1 cellular context compared by ENCODE assay signal in genomic region chr11:58770166-58770565, GRCh38.
TF ChIP-seq lines count a peak whose summit lies in the region.

No MANE protein-coding gene starts in this region.

TF ChIP-seq in K562, 482 proteins besides CTCF, POLR2A, EP300 and RAD21 (continued from another document and continues in another):
- TF ChIP-seq MAFF (IDR thresholded peaks at IDR 0.05; ENCODE audit: low read length) (no peak; the same call in 1 of the 2 replicates), NFIX (CRISPR knock-in tag; IDR thresholded peaks at IDR 0.05; ENCODE audit: low read depth) (no peak), POLR2G (IDR thresholded peaks at IDR 0.05; ENCODE audit: low read depth, low read length) (no peak), USF1 (CRISPR knock-in tag; IDR thresholded peaks at IDR 0.05) (no peak), CHAMP1 (IDR thresholded peaks at IDR 0.05) (no peak), NFATC3 (IDR thresholded peaks at IDR 0.05) (no peak), MTA2 (IDR thresholded peaks at IDR 0.05; ENCODE audit: low read depth) (peak; percentile 61), THAP12 (CRISPR knock-in tag; IDR thresholded peaks at IDR 0.05) (no peak), RFX7 (CRISPR knock-in tag; IDR thresholded peaks at IDR 0.05) (no peak), MNT (conservative IDR thresholded peaks at IDR 0.05) (no peak), POLR3G (IDR thresholded peaks at IDR 0.05; ENCODE audit: extremely low read depth, insufficient read length, insufficient replicate concordance) (no peak), ZNF407 (IDR thresholded peaks at IDR 0.05; ENCODE audit: low read depth) (no peak), GATA2 (CRISPR knock-in tag; IDR thresholded peaks at IDR 0.05) (no peak), RBM39 (optimal IDR thresholded peaks at IDR 0.05; ENCODE audit: low read depth, low read length) (no peak), EZH2 (IDR thresholded peaks at IDR 0.05; ENCODE audit: borderline replicate concordance, low read depth, low read length) (no peak), HNRNPL (IDR thresholded peaks at IDR 0.05; ENCODE audit: low read depth, low read length) (no peak), GTF3C2 (IDR thresholded peaks at IDR 0.05; ENCODE audit: borderline replicate concordance, extremely low read depth, insufficient read length) (no peak), SRF (CRISPR knock-in tag; IDR thresholded peaks at IDR 0.05) (no peak), BRF1 (IDR thresholded peaks at IDR 0.05; ENCODE audit: borderline replicate concordance, extremely low read depth, insufficient read length) (no peak), ELF2 (CRISPR knock-in tag; IDR thresholded peaks at IDR 0.05) (no peak), FOXA3 (CRISPR knock-in tag; conservative IDR thresholded peaks at IDR 0.05 in 1 of 2, IDR thresholded peaks at IDR 0.05 in 1 of 2) (no peak), ZBTB1 (CRISPR knock-in tag; IDR thresholded peaks at IDR 0.05; ENCODE audit: borderline replicate concordance, low read depth) (no peak), FOSL1 (tag; conservative IDR thresholded peaks at IDR 0.05) (no peak), SMARCE1 (IDR thresholded peaks at IDR 0.05) (peak; percentile 80), ZNF224 (CRISPR knock-in tag; IDR thresholded peaks at IDR 0.05) (no peak), CEBPZ (IDR thresholded peaks at IDR 0.05; ENCODE audit: borderline replicate concordance, low read depth, low read length) (no peak), RCOR1 (IDR thresholded peaks at IDR 0.05; ENCODE audit: borderline replicate concordance in 1 of 2, low read depth in 2 of 2, low read length in 2 of 2) (peak; percentile 49 to 92; a peak in 2 of 4 replicates), NCOR1 (IDR thresholded peaks at IDR 0.05) (peak; percentile 80), GTF2E2 (tag; IDR thresholded peaks at IDR 0.05) (0 out of 2 replicates have a peak, but pooled peaks have one; percentile 28), SP1 (CRISPR knock-in tag; IDR thresholded peaks at IDR 0.05) (no peak), GABPA (tag; conservative IDR thresholded peaks at IDR 0.05; ENCODE audit: low read depth) (no peak), CHCHD3 (CRISPR knock-in tag; IDR thresholded peaks at IDR 0.05) (no peak), HINFP (tag; conservative IDR thresholded peaks at IDR 0.05; ENCODE audit: low read depth) (no peak), POLR2AphosphoS2 (IDR thresholded peaks at IDR 0.05; ENCODE audit: low read length) (no peak), TSC22D4 (tag; IDR thresholded peaks at IDR 0.05) (no peak), RFX1 (IDR thresholded peaks at IDR 0.05) (no peak)
